ENCODE assay signal across 19 cellular contexts in the genomic region with DNA sequence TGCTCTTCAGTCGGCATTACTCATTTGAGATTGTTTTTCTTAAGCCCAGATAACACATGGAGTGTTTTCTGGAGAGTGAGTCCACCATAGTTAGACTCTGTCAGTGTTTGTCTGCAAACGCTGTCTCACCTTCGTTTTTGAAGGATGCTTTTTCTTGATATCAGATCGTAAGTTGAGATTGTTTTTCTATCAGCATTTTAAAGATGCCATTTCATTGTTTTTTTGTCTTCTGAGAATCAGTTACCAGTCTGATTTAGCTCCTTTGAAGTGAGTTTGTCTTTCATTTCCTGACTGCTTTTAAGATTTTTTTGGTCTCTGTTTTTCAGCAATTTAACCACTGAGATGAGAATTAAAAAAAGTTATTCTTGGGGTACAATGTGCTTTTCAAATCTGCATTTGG.
DNase-seq lines count a peak whose midpoint lies in the region; ATAC-seq, FAIRE-seq and TF ChIP-seq lines count a peak whose summit lies in the region.
"Had no signal": no experiment of that assay in that cellular context is flagged by ENCODE, and none has a peak within 500 bp of the region (broad histone marks: within the 10 kb centered on the region; RNA-seq: fewer than 3 reads in every experiment).

No MANE protein-coding gene starts in this region.

- no peaks in the 10 kb centered on the region for H3K9me3 Mint-ChIP-seq in activated T-cell treated with anti-CD3 and anti-CD28 coated beads, Interleukin-2, amount 50 U/mL, for 4 hours
- no peaks in the 10 kb centered on the region for H3K9me3 Mint-ChIP-seq in activated T-cell treated with anti-CD3 and anti-CD28 coated beads, Interleukin-2, amount 50 U/mL, for 24 hours
- H3K9me3 Mint-ChIP-seq in CD8-positive, alpha-beta T cell = no peaks in the 10 kb centered on the region

- peaks cover 19% of the 10 kb centered on the region for H3K4me1 Mint-ChIP-seq in activated T-cell treated with anti-CD3 and anti-CD28 coated beads, Interleukin-2, amount 50 U/mL, for 4 hours (ENCODE audit: low read depth)
- H3K4me1 Mint-ChIP-seq in activated T-cell treated with anti-CD3 and anti-CD28 coated beads, Interleukin-2, amount 50 U/mL, for 24 hours (ENCODE audit: low read depth) = peaks cover 16% of the 10 kb centered on the region
- peaks cover 18% of the 10 kb centered on the region for H3K4me1 Mint-ChIP-seq in CD8-positive, alpha-beta T cell (ENCODE audit: low read depth)

- POLR2A ChIA-PET in CD8-positive, alpha-beta T cell (lab: Charles Lee) = no interaction called here
- POLR2A ChIA-PET in K562 (lab: Yijun Ruan, JAX) = no interaction called here

- no peaks in the 10 kb centered on the region for H3K9me3 ChIP-seq in CD8-positive, alpha-beta T cell (ENCODE audit: low read length)
- H3K9me3 ChIP-seq in K562 (replicated peaks; ENCODE audit: control insufficient read depth, insufficient read depth, low read depth, low read length) = no peaks in the 10 kb centered on the region
- H3K9me3 ChIP-seq: HAP-1 had no signal

- intact Hi-C loops in CD8-positive, alpha-beta T cell (cut with DNase I, micrococcal nuclease) = no loop called here
- intact Hi-C loops in K562 (cut with micrococcal nuclease) = no loop called here

- no peak overlapping the region for H3K27ac Mint-ChIP-seq in activated T-cell treated with anti-CD3 and anti-CD28 coated beads, Interleukin-2, amount 50 U/mL, for 24 hours
- H3K27ac Mint-ChIP-seq in CD8-positive, alpha-beta T cell = peak overlapping the region; percentile 55

- no peak for DNase-seq in activated T-cell treated with anti-CD3 and anti-CD28 coated beads, Interleukin-2, amount 50 U/mL, for 4 hours
- no peak for DNase-seq in activated T-cell treated with anti-CD3 and anti-CD28 coated beads, Interleukin-2, amount 50 U/mL, for 24 hours
- no peak for DNase-seq in CD8-positive, alpha-beta T cell
- DNase-seq in K562 (ENCODE audit: extremely low read depth in 1 of 4, low spot score in 3 of 4) (no peak), substantia nigra (lab: John Stamatoyannopoulos, UW) (no peak), nucleus accumbens (lab: John Stamatoyannopoulos, UW) (no peak), mucosa of gallbladder (ENCODE audit: low spot score) (no peak)
- DNase-seq: DMS53, KG1, NCI-H1048, NCI-H1436 treated with DMSO at 0.1 percent for 48 hours, NCI-H2081, NCI-H774, PC-3 had no signal

- TF ChIP-seq RAD21 in K562 (CRISPR knock-in tag; conservative IDR thresholded peaks at IDR 0.05 in 1 of 2, IDR thresholded peaks at IDR 0.05 in 1 of 2) = no peak

- FAIRE-seq in K562 (lab: Jason Lieb, UNC) = peak; percentile 37
- FAIRE-seq: A204.1 had no signal

- CTCF ChIA-PET in CD8-positive, alpha-beta T cell (lab: Charles Lee) = no interaction called here
- CTCF ChIA-PET in K562 (lab: Yijun Ruan, JAX; ENCODE audit: low intra/inter-chr PET ratio) = no interaction called here

- H3K4me3 ChIP-seq in CD8-positive, alpha-beta T cell (ENCODE audit: low read depth, low read length) = no peak overlapping the region
- no peak overlapping the region for H3K4me3 ChIP-seq in K562
- H3K4me3 ChIP-seq: HAP-1 had no signal

- no peaks in the 10 kb centered on the region for H3K27me3 ChIP-seq in CD8-positive, alpha-beta T cell (ENCODE audit: insufficient read depth, low read length)
- H3K27me3 ChIP-seq in K562 (ENCODE audit: control insufficient read depth in 2 of 2, insufficient read depth in 2 of 2, low read length in 2 of 2) = peaks cover 36 to 55% of the 10 kb centered on the region in 2 experiments

- TF ChIP-seq EP300 in K562 (IDR thresholded peaks at IDR 0.05; ENCODE audit: low read length) = no peak

- peak overlapping the region; percentile 45 for H3K4me3 Mint-ChIP-seq in activated T-cell treated with anti-CD3 and anti-CD28 coated beads, Interleukin-2, amount 50 U/mL, for 4 hours
- no peak overlapping the region for H3K4me3 Mint-ChIP-seq in activated T-cell treated with anti-CD3 and anti-CD28 coated beads, Interleukin-2, amount 50 U/mL, for 24 hours
- peak overlapping the region; percentile 3 for H3K4me3 Mint-ChIP-seq in CD8-positive, alpha-beta T cell

- BruUV-seq in K562 (replicated peaks; lab: Mats Ljungman, UMichigan) = no TSS peak

- WGBS in K562 (ENCODE audit: insufficient coverage, low coverage, missing lambda C conversion rate) = 1% methylated on average over 4 of the region's 4 CpGs

- no peaks in the 10 kb centered on the region for H3K36me3 Mint-ChIP-seq in activated T-cell treated with anti-CD3 and anti-CD28 coated beads, Interleukin-2, amount 50 U/mL, for 4 hours (ENCODE audit: insufficient read depth)
- H3K36me3 Mint-ChIP-seq in activated T-cell treated with anti-CD3 and anti-CD28 coated beads, Interleukin-2, amount 50 U/mL, for 24 hours (ENCODE audit: low read depth) = no peaks in the 10 kb centered on the region
- H3K36me3 Mint-ChIP-seq in CD8-positive, alpha-beta T cell = no peaks in the 10 kb centered on the region

- no peaks in the 10 kb centered on the region for H3K9me1 ChIP-seq in K562 (ENCODE audit: control insufficient read depth, insufficient read depth, low read length)

- no peak for ATAC-seq in activated T-cell treated with anti-CD3 and anti-CD28 coated beads, Interleukin-2, amount 50 U/mL, for 4 hours
- ATAC-seq in CD8-positive, alpha-beta T cell = no peak
- ATAC-seq in K562 (no peak), HG03045 (IDR thresholded peaks at IDR 0.05; ENCODE audit: unreplicated experiment) (no peak)
- ATAC-seq: PC-3 had no signal

- no peaks in the 10 kb centered on the region for H3K36me3 ChIP-seq in CD8-positive, alpha-beta T cell (ENCODE audit: insufficient read depth, low read length)
- no peaks in the 10 kb centered on the region for H3K36me3 ChIP-seq in K562 (ENCODE audit: control insufficient read depth, insufficient read depth, low read length)
- H3K36me3 ChIP-seq: HAP-1 had no signal

- H4K20me1 ChIP-seq in K562 (replicated peaks; ENCODE audit: control insufficient read depth, insufficient read depth, low read length) = 0 out of 2 replicates have a peak, but pooled peaks cover 8% of the 10 kb centered on the region

- H3K27me3 Mint-ChIP-seq in activated T-cell treated with anti-CD3 and anti-CD28 coated beads, Interleukin-2, amount 50 U/mL, for 4 hours (ENCODE audit: low read depth) = no peaks in the 10 kb centered on the region
- no peaks in the 10 kb centered on the region for H3K27me3 Mint-ChIP-seq in activated T-cell treated with anti-CD3 and anti-CD28 coated beads, Interleukin-2, amount 50 U/mL, for 24 hours
- H3K27me3 Mint-ChIP-seq in CD8-positive, alpha-beta T cell (ENCODE audit: low read depth) = no peaks in the 10 kb centered on the region

- in situ Hi-C loops in K562 (cut with MboI) = no loop called here

- no peak overlapping the region for H3K9ac ChIP-seq in K562 (ENCODE audit: insufficient read depth in 1 of 2, low read depth in 2 of 2, low read length in 2 of 2)

- H3K79me2 ChIP-seq in K562 (ENCODE audit: control insufficient read depth, insufficient read depth, low read length) = no peaks in the 10 kb centered on the region

- no peak overlapping the region for H2AFZ ChIP-seq in K562 (ENCODE audit: low read depth, low read length)

- TF ChIP-seq POLR2A in K562 (conservative IDR thresholded peaks at IDR 0.05) = no peak

- H3K4me1 ChIP-seq in CD8-positive, alpha-beta T cell (ENCODE audit: insufficient read depth, low read length) = peaks cover 10% of the 10 kb centered on the region
- no peaks in the 10 kb centered on the region; a peak in 2 of 5 replicates for H3K4me1 ChIP-seq in K562 (replicated peaks in 1 of 2; ENCODE audit: control insufficient read depth in 2 of 2, insufficient read depth in 2 of 2, low read length in 2 of 2)
- H3K4me1 ChIP-seq: HAP-1 had no signal

- H3K27ac ChIP-seq in CD8-positive, alpha-beta T cell (ENCODE audit: low read depth, low read length) = no peak overlapping the region
- H3K27ac ChIP-seq in K562 (ENCODE audit: extremely low read depth, low read depth, low read length) = no peak overlapping the region
- peak overlapping the region; percentile 63 for H3K27ac ChIP-seq in substantia nigra (ENCODE audit: low read depth, low read length, poor library complexity, severe bottlenecking)
- H3K27ac ChIP-seq: C4-2B, RWPE1 had no signal

- no peak overlapping the region for H3K4me2 ChIP-seq in K562 (ENCODE audit: insufficient read depth, low read length)

- no peak for TF ChIP-seq CTCF in CD8-positive, alpha-beta T cell (IDR thresholded peaks at IDR 0.05)
- no peak for TF ChIP-seq CTCF in K562 (IDR thresholded peaks at IDR 0.05 in 2 of 3, conservative IDR thresholded peaks at IDR 0.05 in 1 of 3; ENCODE audit: insufficient read depth in 2 of 3, low read depth in 1 of 3, low read length in 3 of 3)

TF ChIP-seq in K562, 482 proteins besides CTCF, POLR2A, EP300 and RAD21 (continues in another document):
- TF ChIP-seq KDM4B (IDR thresholded peaks at IDR 0.05; ENCODE audit: borderline replicate concordance in 2 of 2, low read depth in 1 of 2) (no peak), ZNF253 (CRISPR knock-in tag; conservative IDR thresholded peaks at IDR 0.05) (no peak), C11orf30 (IDR thresholded peaks at IDR 0.05; ENCODE audit: low read depth) (no peak), SNRNP70 (optimal IDR thresholded peaks at IDR 0.05; ENCODE audit: low read depth, low read length) (no peak), EWSR1 (IDR thresholded peaks at IDR 0.05; ENCODE audit: borderline replicate concordance, low read depth, partially characterized antibody) (no peak), NEUROD1 (IDR thresholded peaks at IDR 0.05; ENCODE audit: borderline replicate concordance, low read depth, low read length, partially characterized antibody) (no peak), ZNF143 (CRISPR knock-in tag; IDR thresholded peaks at IDR 0.05) (no peak)
- TF ChIP-seq, protein P1, sequence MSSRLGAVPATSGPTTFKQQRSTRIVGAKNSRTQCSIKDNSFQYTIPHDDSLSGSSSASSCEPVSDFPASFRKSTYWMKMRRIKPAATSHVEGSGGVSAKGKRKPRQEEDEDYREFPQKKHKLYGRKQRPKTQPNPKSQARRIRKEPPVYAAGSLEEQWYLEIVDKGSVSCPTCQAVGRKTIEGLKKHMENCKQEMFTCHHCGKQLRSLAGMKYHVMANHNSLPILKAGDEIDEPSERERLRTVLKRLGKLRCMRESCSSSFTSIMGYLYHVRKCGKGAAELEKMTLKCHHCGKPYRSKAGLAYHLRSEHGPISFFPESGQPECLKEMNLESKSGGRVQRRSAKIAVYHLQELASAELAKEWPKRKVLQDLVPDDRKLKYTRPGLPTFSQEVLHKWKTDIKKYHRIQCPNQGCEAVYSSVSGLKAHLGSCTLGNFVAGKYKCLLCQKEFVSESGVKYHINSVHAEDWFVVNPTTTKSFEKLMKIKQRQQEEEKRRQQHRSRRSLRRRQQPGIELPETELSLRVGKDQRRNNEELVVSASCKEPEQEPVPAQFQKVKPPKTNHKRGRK (tag; IDR thresholded peaks at IDR 0.05) = no peak
- TF ChIP-seq, protein P2, sequence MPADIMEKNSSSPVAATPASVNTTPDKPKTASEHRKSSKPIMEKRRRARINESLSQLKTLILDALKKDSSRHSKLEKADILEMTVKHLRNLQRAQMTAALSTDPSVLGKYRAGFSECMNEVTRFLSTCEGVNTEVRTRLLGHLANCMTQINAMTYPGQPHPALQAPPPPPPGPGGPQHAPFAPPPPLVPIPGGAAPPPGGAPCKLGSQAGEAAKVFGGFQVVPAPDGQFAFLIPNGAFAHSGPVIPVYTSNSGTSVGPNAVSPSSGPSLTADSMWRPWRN (IDR thresholded peaks at IDR 0.05; ENCODE audit: low read depth) = no peak
